Comparison of ENCODE assay signal across 28 cellular contexts in the genomic region with DNA sequence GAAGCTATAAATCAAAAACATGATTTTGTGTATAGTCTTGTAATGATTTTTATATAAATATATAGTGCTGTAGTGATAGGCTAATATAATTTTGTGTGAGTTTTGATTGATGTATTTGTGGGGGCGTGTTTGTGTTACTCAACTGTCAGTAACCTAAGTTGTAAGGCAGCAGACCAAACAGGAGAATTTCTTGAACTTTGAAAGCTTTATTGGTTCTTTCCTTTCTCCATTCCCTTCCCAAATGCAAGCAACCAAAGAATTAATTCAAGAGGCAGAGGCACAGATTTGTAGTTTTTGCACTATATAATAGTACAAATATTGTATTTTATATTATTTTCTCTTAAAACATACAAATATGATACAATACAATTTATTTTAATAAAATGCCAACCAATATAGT.
"Had no signal": no experiment of that assay in that cellular context is flagged by ENCODE, and none has a peak within 500 bp of the region (broad histone marks: within the 10 kb centered on the region; RNA-seq: fewer than 3 reads in every experiment).

No MANE protein-coding gene starts in this region.

- H3K4me3 Mint-ChIP-seq: endodermal cell, mesothelial cell of epicardium had no signal

- H3K9me3 Mint-ChIP-seq: endodermal cell, mesothelial cell of epicardium, naive B cell had no signal

- H3K27me3 Mint-ChIP-seq: naive B cell had no signal

- H3K4me3 ChIP-seq: coronary artery, dorsolateral prefrontal cortex, esophagus squamous epithelium, gastrocnemius medialis, heart right ventricle, left lung, lower lobe of right lung, mucosa of descending colon had no signal

- FAIRE-seq: colon, endometrium, islet of Langerhans, keratinocyte had no signal

- H3K27ac ChIP-seq: coronary artery, dorsolateral prefrontal cortex, epithelial cell of prostate, esophagus squamous epithelium, gastrocnemius medialis, left lung, lower lobe of right lung had no signal

- H3K4me1 ChIP-seq: esophagus squamous epithelium, lower lobe of right lung had no signal

- H3K27ac Mint-ChIP-seq: endodermal cell, mesothelial cell of epicardium had no signal

- H3K9me3 ChIP-seq: esophagus squamous epithelium, gastrocnemius medialis, heart right ventricle, left lung, lower lobe of right lung, mucosa of descending colon had no signal

- H3K36me3 ChIP-seq: esophagus squamous epithelium, gastrocnemius medialis, lower lobe of right lung had no signal

- DNase-seq: dermis blood vessel endothelial cell; dorsolateral prefrontal cortex; effector CD4-positive, alpha-beta T cell; effector memory CD4-positive, alpha-beta T cell; endodermal cell; erythroblast; esophagus squamous epithelium; foreskin melanocyte; gastrocnemius medialis; glutamatergic neuron; head of caudate nucleus; heart right ventricle; hippocampal formation; left cardiac atrium; left lung; left ventricle myocardium superior; lower lobe of right lung; mesenchymal stem cell; mucosa of descending colon; naive B cell had no signal

- H3K36me3 Mint-ChIP-seq: mesothelial cell of epicardium had no signal

- H3K27me3 ChIP-seq: gastrocnemius medialis had no signal

- ATAC-seq: esophagus mucosa, gastrocnemius medialis, left cardiac atrium, left lung, left ventricle myocardium superior, lower lobe of right lung, mucosa of descending colon had no signal
